ENCODE assay signal across 1 cellular context in the genomic region with DNA sequence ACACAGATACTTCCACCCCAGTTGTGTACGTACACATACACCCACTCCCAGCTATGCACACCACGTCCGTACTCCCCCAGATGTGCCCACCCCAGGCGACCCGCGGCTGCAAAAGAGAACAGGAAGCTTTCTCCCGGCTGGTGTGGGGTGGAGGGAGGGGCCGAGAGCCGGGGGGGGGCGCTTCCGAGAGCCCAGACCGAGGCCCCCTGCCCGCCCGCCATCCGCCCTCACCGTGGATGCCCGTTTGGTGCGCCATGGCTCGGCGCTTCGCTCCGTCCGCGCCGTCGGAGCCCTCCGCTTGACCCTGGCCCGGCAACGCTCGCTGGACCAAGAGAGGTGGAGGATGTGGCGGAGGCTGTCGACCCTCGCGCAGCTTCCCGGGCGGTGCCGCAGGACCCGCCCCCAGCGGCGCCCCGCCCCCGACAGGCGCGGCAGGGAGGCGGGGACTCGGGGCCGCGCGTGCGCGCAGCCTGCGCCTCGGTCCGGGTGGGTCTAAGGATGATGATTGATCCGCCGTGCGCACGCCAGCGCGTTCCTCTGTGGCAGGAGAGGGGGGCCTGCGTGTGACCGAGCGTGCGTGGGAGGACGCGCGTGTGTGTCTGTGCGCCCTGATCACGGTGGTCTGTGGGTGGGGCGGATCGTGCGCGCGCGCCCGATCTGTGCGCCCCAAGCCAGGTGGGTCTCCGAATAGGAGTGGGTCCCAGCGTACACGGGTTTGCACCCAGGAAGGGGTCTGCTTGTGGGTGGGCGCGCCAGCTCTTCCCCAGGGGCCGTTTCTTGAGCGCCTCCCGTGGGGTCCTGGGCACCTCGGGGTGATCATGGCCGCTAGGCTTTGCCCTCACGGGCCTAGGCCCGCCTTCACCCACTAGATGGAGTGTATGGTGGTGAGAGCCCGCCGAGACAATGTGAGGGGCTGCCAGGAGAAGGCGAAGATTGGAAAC.
TF ChIP-seq lines count a peak whose summit lies in the region.

TSS of gene TWF2 (minus strand) at position 398 of the 941 bp plus-strand sequence. CDS start at position 256, 142 bp downstream.

TF ChIP-seq in HepG2, 621 proteins besides CTCF, POLR2A, EP300 and RAD21 (continued from another document and continues in another):
- TF ChIP-seq, protein P1, sequence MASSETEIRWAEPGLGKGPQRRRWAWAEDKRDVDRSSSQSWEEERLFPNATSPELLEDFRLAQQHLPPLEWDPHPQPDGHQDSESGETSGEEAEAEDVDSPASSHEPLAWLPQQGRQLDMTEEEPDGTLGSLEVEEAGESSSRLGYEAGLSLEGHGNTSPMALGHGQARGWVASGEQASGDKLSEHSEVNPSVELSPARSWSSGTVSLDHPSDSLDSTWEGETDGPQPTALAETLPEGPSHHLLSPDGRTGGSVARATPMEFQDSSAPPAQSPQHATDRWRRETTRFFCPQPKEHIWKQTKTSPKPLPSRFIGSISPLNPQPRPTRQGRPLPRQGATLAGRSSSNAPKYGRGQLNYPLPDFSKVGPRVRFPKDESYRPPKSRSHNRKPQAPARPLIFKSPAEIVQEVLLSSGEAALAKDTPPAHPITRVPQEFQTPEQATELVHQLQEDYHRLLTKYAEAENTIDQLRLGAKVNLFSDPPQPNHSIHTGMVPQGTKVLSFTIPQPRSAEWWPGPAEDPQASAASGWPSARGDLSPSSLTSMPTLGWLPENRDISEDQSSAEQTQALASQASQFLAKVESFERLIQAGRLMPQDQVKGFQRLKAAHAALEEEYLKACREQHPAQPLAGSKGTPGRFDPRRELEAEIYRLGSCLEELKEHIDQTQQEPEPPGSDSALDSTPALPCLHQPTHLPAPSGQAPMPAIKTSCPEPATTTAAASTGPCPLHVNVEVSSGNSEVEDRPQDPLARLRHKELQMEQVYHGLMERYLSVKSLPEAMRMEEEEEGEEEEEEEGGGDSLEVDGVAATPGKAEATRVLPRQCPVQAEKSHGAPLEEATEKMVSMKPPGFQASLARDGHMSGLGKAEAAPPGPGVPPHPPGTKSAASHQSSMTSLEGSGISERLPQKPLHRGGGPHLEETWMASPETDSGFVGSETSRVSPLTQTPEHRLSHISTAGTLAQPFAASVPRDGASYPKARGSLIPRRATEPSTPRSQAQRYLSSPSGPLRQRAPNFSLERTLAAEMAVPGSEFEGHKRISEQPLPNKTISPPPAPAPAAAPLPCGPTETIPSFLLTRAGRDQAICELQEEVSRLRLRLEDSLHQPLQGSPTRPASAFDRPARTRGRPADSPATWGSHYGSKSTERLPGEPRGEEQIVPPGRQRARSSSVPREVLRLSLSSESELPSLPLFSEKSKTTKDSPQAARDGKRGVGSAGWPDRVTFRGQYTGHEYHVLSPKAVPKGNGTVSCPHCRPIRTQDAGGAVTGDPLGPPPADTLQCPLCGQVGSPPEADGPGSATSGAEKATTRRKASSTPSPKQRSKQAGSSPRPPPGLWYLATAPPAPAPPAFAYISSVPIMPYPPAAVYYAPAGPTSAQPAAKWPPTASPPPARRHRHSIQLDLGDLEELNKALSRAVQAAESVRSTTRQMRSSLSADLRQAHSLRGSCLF (CRISPR knock-in tag; IDR thresholded peaks at IDR 0.05; ENCODE audit: borderline replicate concordance) = no peak
- no peak; the same call in 1 of the 2 replicates for TF ChIP-seq ZNF614 (CRISPR knock-in tag; IDR thresholded peaks at IDR 0.05; ENCODE audit: borderline replicate concordance)
- TF ChIP-seq, protein P2, sequence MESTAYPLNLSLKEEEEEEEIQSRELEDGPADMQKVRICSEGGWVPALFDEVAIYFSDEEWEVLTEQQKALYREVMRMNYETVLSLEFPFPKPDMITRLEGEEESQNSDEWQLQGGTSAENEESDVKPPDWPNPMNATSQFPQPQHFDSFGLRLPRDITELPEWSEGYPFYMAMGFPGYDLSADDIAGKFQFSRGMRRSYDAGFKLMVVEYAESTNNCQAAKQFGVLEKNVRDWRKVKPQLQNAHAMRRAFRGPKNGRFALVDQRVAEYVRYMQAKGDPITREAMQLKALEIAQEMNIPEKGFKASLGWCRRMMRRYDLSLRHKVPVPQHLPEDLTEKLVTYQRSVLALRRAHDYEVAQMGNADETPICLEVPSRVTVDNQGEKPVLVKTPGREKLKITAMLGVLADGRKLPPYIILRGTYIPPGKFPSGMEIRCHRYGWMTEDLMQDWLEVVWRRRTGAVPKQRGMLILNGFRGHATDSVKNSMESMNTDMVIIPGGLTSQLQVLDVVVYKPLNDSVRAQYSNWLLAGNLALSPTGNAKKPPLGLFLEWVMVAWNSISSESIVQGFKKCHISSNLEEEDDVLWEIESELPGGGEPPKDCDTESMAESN (CRISPR knock-in tag; conservative IDR thresholded peaks at IDR 0.05) = no peak
- TF ChIP-seq, protein P3, sequence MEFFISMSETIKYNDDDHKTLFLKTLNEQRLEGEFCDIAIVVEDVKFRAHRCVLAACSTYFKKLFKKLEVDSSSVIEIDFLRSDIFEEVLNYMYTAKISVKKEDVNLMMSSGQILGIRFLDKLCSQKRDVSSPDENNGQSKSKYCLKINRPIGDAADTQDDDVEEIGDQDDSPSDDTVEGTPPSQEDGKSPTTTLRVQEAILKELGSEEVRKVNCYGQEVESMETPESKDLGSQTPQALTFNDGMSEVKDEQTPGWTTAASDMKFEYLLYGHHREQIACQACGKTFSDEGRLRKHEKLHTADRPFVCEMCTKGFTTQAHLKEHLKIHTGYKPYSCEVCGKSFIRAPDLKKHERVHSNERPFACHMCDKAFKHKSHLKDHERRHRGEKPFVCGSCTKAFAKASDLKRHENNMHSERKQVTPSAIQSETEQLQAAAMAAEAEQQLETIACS (CRISPR knock-in tag; IDR thresholded peaks at IDR 0.05) = peak; percentile 84
- TF ChIP-seq ZNF337 (CRISPR knock-in tag; IDR thresholded peaks at IDR 0.05; ENCODE audit: borderline replicate concordance, low read depth) = no peak; the same call in 1 of the 2 replicates
- no peak for TF ChIP-seq TBX3 (IDR thresholded peaks at IDR 0.05; ENCODE audit: borderline replicate concordance)
- TF ChIP-seq, protein P4, sequence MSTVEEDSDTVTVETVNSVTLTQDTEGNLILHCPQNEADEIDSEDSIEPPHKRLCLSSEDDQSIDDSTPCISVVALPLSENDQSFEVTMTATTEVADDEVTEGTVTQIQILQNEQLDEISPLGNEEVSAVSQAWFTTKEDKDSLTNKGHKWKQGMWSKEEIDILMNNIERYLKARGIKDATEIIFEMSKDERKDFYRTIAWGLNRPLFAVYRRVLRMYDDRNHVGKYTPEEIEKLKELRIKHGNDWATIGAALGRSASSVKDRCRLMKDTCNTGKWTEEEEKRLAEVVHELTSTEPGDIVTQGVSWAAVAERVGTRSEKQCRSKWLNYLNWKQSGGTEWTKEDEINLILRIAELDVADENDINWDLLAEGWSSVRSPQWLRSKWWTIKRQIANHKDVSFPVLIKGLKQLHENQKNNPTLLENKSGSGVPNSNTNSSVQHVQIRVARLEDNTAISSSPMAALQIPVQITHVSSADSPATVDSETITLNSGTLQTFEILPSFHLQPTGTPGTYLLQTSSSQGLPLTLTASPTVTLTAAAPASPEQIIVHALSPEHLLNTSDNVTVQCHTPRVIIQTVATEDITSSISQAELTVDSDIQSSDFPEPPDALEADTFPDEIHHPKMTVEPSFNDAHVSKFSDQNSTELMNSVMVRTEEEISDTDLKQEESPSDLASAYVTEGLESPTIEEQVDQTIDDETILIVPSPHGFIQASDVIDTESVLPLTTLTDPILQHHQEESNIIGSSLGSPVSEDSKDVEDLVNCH (CRISPR knock-in tag; IDR thresholded peaks at IDR 0.05) = no peak
- no peak for TF ChIP-seq ZKSCAN5 (CRISPR knock-in tag; IDR thresholded peaks at IDR 0.05)
- TF ChIP-seq ZNF235 (CRISPR knock-in tag; IDR thresholded peaks at IDR 0.05; ENCODE audit: borderline replicate concordance) = peak; percentile 21; the same call in 1 of the 2 replicates
- no peak; the same call in 1 of the 2 replicates for TF ChIP-seq ZNF547 (CRISPR knock-in tag; IDR thresholded peaks at IDR 0.05)
- TF ChIP-seq ZNF776 (CRISPR knock-in tag; IDR thresholded peaks at IDR 0.05) = peak; percentile 53; the same call in 1 of the 2 replicates
- TF ChIP-seq EEA1 (CRISPR knock-in tag; IDR thresholded peaks at IDR 0.05; ENCODE audit: borderline replicate concordance) = peak; percentile 94; the same call in 1 of the 2 replicates
- 0 out of 2 replicates have a peak, but pooled peaks have one; percentile 55 for TF ChIP-seq ZSCAN25 (CRISPR knock-in tag; IDR thresholded peaks at IDR 0.05)
- TF ChIP-seq, protein P5, sequence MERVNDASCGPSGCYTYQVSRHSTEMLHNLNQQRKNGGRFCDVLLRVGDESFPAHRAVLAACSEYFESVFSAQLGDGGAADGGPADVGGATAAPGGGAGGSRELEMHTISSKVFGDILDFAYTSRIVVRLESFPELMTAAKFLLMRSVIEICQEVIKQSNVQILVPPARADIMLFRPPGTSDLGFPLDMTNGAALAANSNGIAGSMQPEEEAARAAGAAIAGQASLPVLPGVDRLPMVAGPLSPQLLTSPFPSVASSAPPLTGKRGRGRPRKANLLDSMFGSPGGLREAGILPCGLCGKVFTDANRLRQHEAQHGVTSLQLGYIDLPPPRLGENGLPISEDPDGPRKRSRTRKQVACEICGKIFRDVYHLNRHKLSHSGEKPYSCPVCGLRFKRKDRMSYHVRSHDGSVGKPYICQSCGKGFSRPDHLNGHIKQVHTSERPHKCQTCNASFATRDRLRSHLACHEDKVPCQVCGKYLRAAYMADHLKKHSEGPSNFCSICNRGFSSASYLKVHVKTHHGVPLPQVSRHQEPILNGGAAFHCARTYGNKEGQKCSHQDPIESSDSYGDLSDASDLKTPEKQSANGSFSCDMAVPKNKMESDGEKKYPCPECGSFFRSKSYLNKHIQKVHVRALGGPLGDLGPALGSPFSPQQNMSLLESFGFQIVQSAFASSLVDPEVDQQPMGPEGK (CRISPR knock-in tag; IDR thresholded peaks at IDR 0.05) = peak; percentile 69
- no peak; the same call in 1 of the 2 replicates for TF ChIP-seq TARDBP (CRISPR knock-in tag; IDR thresholded peaks at IDR 0.05)
- TF ChIP-seq ZNF761 (CRISPR knock-in tag; conservative IDR thresholded peaks at IDR 0.05) = peak; percentile 76; the same call in 1 of the 2 replicates
- TF ChIP-seq RFX1 (IDR thresholded peaks at IDR 0.05) = no peak
- peak; percentile 52 to 57; a peak in 3 of 4 replicates for TF ChIP-seq HMGXB4 (CRISPR knock-in tag; IDR thresholded peaks at IDR 0.05; ENCODE audit: borderline replicate concordance in 1 of 2, low read depth in 1 of 2)
- TF ChIP-seq THYN1 (CRISPR knock-in tag; IDR thresholded peaks at IDR 0.05; ENCODE audit: borderline replicate concordance, low read depth) = no peak
- no peak; the same call in 1 of the 2 replicates for TF ChIP-seq SIN3A (IDR thresholded peaks at IDR 0.05; ENCODE audit: borderline replicate concordance, low read depth, low read length)
- TF ChIP-seq NFIC (IDR thresholded peaks at IDR 0.05; ENCODE audit: low read length) = no peak
- TF ChIP-seq NR2F6 (IDR thresholded peaks at IDR 0.05) = no peak
- TF ChIP-seq NR2F6 (CRISPR knock-in tag; IDR thresholded peaks at IDR 0.05) = 0 out of 2 replicates have a peak, but pooled peaks have one; percentile 43
- TF ChIP-seq NFATC3 (CRISPR knock-in tag; IDR thresholded peaks at IDR 0.05) = 0 out of 2 replicates have a peak, but pooled peaks have one; percentile 73
- TF ChIP-seq ZNF724P (CRISPR knock-in tag; IDR thresholded peaks at IDR 0.05; ENCODE audit: borderline replicate concordance) = no peak
- TF ChIP-seq, protein P6, sequence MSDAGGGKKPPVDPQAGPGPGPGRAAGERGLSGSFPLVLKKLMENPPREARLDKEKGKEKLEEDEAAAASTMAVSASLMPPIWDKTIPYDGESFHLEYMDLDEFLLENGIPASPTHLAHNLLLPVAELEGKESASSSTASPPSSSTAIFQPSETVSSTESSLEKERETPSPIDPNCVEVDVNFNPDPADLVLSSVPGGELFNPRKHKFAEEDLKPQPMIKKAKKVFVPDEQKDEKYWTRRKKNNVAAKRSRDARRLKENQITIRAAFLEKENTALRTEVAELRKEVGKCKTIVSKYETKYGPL (CRISPR knock-in tag; IDR thresholded peaks at IDR 0.05) = no peak
- TF ChIP-seq ZNF792 (CRISPR knock-in tag; IDR thresholded peaks at IDR 0.05) = 0 out of 2 replicates have a peak, but pooled peaks have one; percentile 18
- 0 out of 2 replicates have a peak, but pooled peaks have one; percentile 37 for TF ChIP-seq BCL6 (CRISPR knock-in tag; IDR thresholded peaks at IDR 0.05)
- peak; percentile 79; the same call in 1 of the 2 replicates for TF ChIP-seq ZSCAN21 (CRISPR knock-in tag; IDR thresholded peaks at IDR 0.05; ENCODE audit: borderline replicate concordance)
- TF ChIP-seq, protein P7, sequence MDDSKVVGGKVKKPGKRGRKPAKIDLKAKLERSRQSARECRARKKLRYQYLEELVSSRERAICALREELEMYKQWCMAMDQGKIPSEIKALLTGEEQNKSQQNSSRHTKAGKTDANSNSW (CRISPR knock-in tag; IDR thresholded peaks at IDR 0.05; ENCODE audit: borderline replicate concordance) = peak; percentile 66; the same call in 1 of the 2 replicates
- 0 out of 2 replicates have a peak, but pooled peaks have one; percentile 6 for TF ChIP-seq ZBTB2 (CRISPR knock-in tag; IDR thresholded peaks at IDR 0.05; ENCODE audit: low read depth)
- TF ChIP-seq AGO2 (optimal IDR thresholded peaks at IDR 0.05; ENCODE audit: low read depth, low read length) = peak; percentile 85
- TF ChIP-seq, protein P8, sequence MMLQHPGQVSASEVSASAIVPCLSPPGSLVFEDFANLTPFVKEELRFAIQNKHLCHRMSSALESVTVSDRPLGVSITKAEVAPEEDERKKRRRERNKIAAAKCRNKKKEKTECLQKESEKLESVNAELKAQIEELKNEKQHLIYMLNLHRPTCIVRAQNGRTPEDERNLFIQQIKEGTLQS (CRISPR knock-in tag; IDR thresholded peaks at IDR 0.05) = peak; percentile 31; the same call in 1 of the 2 replicates
- peak; percentile 82 for TF ChIP-seq PHF8 (CRISPR knock-in tag; IDR thresholded peaks at IDR 0.05)
- peak; percentile 70 for TF ChIP-seq PHF20 (CRISPR knock-in tag; IDR thresholded peaks at IDR 0.05)
- TF ChIP-seq CENPX (CRISPR knock-in tag; IDR thresholded peaks at IDR 0.05) = no peak
- TF ChIP-seq KMT2B (CRISPR knock-in tag; IDR thresholded peaks at IDR 0.05) = peak; percentile 51
- no peak for TF ChIP-seq NPAS2 (CRISPR knock-in tag; IDR thresholded peaks at IDR 0.05; ENCODE audit: borderline replicate concordance)
- 0 out of 2 replicates have a peak, but pooled peaks have one; percentile 8 for TF ChIP-seq ZBTB21 (CRISPR knock-in tag; IDR thresholded peaks at IDR 0.05)
